1 cellular context compared by ENCODE assay signal in the genomic region with DNA sequence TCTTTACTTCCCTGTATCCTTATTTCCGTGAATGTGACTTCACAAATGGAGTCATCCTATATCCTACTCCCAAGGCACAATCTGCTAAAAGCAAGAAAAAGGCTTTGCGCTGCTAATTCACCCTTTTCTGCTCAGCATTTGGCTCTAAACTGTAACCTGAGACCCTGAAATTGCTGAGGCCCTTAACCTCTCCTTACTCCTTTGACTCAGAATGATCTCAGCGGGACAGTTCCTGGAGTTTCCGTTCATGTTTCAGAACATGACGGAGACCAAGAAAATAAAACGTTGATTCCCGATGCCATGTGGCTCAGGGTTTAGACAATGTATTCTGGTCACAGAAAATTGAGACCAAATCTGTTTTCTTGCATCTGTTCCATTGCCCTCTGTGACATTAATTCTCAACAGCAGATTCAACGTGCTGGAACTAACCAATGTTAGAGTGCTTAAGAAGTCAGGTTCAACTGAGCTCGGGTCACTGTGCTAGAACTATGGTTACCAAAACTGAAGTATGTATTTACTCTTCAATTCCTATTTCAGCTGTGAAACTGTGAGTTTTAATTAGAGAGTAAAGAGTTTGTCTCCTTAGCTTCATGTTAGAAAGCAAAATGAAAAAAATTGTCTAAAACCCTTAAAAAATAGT.
TF ChIP-seq lines count a peak whose summit lies in the region.

No MANE protein-coding gene starts in this region.

TF ChIP-seq in WTC11, 78 proteins besides CTCF, POLR2A, EP300 and RAD21 (continued from another document):
- TF ChIP-seq, protein P1, sequence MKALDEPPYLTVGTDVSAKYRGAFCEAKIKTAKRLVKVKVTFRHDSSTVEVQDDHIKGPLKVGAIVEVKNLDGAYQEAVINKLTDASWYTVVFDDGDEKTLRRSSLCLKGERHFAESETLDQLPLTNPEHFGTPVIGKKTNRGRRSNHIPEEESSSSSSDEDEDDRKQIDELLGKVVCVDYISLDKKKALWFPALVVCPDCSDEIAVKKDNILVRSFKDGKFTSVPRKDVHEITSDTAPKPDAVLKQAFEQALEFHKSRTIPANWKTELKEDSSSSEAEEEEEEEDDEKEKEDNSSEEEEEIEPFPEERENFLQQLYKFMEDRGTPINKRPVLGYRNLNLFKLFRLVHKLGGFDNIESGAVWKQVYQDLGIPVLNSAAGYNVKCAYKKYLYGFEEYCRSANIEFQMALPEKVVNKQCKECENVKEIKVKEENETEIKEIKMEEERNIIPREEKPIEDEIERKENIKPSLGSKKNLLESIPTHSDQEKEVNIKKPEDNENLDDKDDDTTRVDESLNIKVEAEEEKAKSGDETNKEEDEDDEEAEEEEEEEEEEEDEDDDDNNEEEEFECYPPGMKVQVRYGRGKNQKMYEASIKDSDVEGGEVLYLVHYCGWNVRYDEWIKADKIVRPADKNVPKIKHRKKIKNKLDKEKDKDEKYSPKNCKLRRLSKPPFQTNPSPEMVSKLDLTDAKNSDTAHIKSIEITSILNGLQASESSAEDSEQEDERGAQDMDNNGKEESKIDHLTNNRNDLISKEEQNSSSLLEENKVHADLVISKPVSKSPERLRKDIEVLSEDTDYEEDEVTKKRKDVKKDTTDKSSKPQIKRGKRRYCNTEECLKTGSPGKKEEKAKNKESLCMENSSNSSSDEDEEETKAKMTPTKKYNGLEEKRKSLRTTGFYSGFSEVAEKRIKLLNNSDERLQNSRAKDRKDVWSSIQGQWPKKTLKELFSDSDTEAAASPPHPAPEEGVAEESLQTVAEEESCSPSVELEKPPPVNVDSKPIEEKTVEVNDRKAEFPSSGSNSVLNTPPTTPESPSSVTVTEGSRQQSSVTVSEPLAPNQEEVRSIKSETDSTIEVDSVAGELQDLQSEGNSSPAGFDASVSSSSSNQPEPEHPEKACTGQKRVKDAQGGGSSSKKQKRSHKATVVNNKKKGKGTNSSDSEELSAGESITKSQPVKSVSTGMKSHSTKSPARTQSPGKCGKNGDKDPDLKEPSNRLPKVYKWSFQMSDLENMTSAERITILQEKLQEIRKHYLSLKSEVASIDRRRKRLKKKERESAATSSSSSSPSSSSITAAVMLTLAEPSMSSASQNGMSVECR (CRISPR knock-in tag; IDR thresholded peaks at IDR 0.05; ENCODE audit: borderline replicate concordance), result no peak
- TF ChIP-seq ZNF317 (CRISPR knock-in tag; IDR thresholded peaks at IDR 0.05; ENCODE audit: borderline replicate concordance, low read depth) (no peak), ZNF138 (CRISPR knock-in tag; conservative IDR thresholded peaks at IDR 0.05) (no peak), ESRRA (CRISPR knock-in tag; IDR thresholded peaks at IDR 0.05; ENCODE audit: borderline replicate concordance) (no peak), ZNF219 (CRISPR knock-in tag; IDR thresholded peaks at IDR 0.05; ENCODE audit: borderline replicate concordance) (no peak), ZNF396 (CRISPR knock-in tag; IDR thresholded peaks at IDR 0.05; ENCODE audit: borderline replicate concordance) (no peak), FOXP1 (CRISPR knock-in tag; IDR thresholded peaks at IDR 0.05; ENCODE audit: borderline replicate concordance) (no peak)
- TF ChIP-seq, protein P2, sequence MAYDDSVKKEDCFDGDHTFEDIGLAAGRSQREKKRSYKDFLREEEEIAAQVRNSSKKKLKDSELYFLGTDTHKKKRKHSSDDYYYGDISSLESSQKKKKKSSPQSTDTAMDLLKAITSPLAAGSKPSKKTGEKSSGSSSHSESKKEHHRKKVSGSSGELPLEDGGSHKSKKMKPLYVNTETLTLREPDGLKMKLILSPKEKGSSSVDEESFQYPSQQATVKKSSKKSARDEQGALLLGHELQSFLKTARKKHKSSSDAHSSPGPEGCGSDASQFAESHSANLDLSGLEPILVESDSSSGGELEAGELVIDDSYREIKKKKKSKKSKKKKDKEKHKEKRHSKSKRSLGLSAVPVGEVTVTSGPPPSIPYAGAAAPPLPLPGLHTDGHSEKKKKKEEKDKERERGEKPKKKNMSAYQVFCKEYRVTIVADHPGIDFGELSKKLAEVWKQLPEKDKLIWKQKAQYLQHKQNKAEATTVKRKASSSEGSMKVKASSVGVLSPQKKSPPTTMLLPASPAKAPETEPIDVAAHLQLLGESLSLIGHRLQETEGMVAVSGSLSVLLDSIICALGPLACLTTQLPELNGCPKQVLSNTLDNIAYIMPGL (CRISPR knock-in tag; IDR thresholded peaks at IDR 0.05), result no peak
- TF ChIP-seq, protein P3, sequence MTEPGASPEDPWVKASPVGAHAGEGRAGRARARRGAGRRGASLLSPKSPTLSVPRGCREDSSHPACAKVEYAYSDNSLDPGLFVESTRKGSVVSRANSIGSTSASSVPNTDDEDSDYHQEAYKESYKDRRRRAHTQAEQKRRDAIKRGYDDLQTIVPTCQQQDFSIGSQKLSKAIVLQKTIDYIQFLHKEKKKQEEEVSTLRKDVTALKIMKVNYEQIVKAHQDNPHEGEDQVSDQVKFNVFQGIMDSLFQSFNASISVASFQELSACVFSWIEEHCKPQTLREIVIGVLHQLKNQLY (CRISPR knock-in tag; IDR thresholded peaks at IDR 0.05), result no peak
TF ChIP-seq in WTC11: peak in this region for 0.
